16 cellular contexts compared by ENCODE assay signal in the genomic region with DNA sequence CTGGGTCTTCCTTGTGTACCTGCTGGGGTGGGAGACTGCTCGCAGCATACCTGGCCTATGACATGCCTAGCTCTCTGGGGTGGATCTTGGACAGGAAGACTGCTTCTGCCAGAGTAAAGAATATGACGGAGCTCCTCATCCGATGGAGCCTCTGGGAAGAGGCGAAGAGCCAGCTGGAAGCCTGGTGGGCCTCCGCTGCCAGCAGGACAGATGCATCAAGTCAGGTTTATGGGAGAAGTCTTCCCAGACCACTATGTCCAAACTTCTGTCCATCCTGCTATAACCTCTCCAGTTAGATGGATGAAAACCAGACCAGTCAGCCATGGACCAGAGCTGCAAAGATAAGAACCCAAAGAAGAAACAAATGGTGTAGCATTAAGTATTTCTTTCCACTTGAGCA. TPM values are rescaled to one million over a fixed set of nuclear protein-coding genes. Genes with fewer than 3 reads are reported as not detected.
"Had no signal": no experiment of that assay in that cellular context is flagged by ENCODE, and none has a peak within 500 bp of the region (broad histone marks: within the 10 kb centered on the region; RNA-seq: fewer than 3 reads in every experiment).

No MANE protein-coding gene starts in this region.

- H3K9me3 ChIP-seq: lower lobe of right lung, thoracic aorta, upper lobe of right lung had no signal

- H3K9me3 Mint-ChIP-seq: activated CD4-positive, alpha-beta memory T cell treated with anti-CD3 and anti-CD28 coated beads, Interleukin-2, amount 10 ng/mL, durations not matched to agents 7 days and 5 days; T-helper 2 cell treated with Interferon-gamma antibody and Interleukin-4, amounts not matched to agents 5 μg/mL and 100 μg/mL, for 36 hours had no signal

- H3K27ac Mint-ChIP-seq: activated B cell treated with CpG ODN at 0.5 μM for 24 hours; activated CD4-positive, alpha-beta memory T cell treated with anti-CD3 and anti-CD28 coated beads, Interleukin-2, amount 10 ng/mL, durations not matched to agents 7 days and 5 days; activated CD8-positive, alpha-beta memory T cell treated with anti-CD3 and anti-CD28 coated beads, Interleukin-2, amount 10 ng/mL, durations not matched to agents 7 days and 5 days; activated naive CD4-positive, alpha-beta T cell treated with anti-CD3 and anti-CD28 coated beads for 36 hours; activated T-helper 17 cell treated with anti-CD3 and anti-CD28 coated beads, Interleukin-2, amount 50 U/mL, for 72 hours; natural killer cell treated with Interleukin-12 subunit alpha and Interleukin-12 subunit beta and Interleukin-15 and Interleukin-18, amount 100 ng/mL, for 72 hours; stimulated activated memory B cell treated with anti-CD40 and anti-IgM and Interleukin-4, amounts not matched to agents 10 μg/mL and 1 μg/mL and 100 μg/mL, for 72 hours; T-helper 2 cell treated with Interferon-gamma antibody and Interleukin-4, amounts not matched to agents 5 μg/mL and 100 μg/mL, for 36 hours had no signal

- H3K4me3 ChIP-seq: lower lobe of right lung, spleen, thoracic aorta, upper lobe of right lung had no signal

- ATAC-seq: activated CD8-positive, alpha-beta memory T cell treated with anti-CD3 and anti-CD28 coated beads, Interleukin-2, amount 10 ng/mL, durations not matched to agents 7 days and 5 days; activated T-helper 17 cell treated with anti-CD3 and anti-CD28 coated beads, Interleukin-2, amount 50 U/mL, for 72 hours; natural killer cell treated with Interleukin-12 subunit alpha and Interleukin-12 subunit beta and Interleukin-15 and Interleukin-18, amount 100 ng/mL, for 72 hours; stimulated activated memory B cell treated with anti-CD40 and anti-IgM and Interleukin-4, amounts not matched to agents 10 μg/mL and 1 μg/mL and 100 μg/mL, for 72 hours; upper lobe of right lung had no signal

- H3K27me3 Mint-ChIP-seq: activated B cell treated with CpG ODN at 0.5 μM for 24 hours; activated CD4-positive, alpha-beta memory T cell treated with anti-CD3 and anti-CD28 coated beads, Interleukin-2, amount 10 ng/mL, durations not matched to agents 7 days and 5 days; activated CD8-positive, alpha-beta memory T cell treated with anti-CD3 and anti-CD28 coated beads, Interleukin-2, amount 10 ng/mL, durations not matched to agents 7 days and 5 days; stimulated activated memory B cell treated with anti-CD40 and anti-IgM and Interleukin-4, amounts not matched to agents 10 μg/mL and 1 μg/mL and 100 μg/mL, for 72 hours had no signal

- H3K4me3 Mint-ChIP-seq: activated B cell treated with CpG ODN at 0.5 μM for 24 hours; activated CD4-positive, alpha-beta memory T cell treated with anti-CD3 and anti-CD28 coated beads, Interleukin-2, amount 10 ng/mL, durations not matched to agents 7 days and 5 days; activated CD8-positive, alpha-beta memory T cell treated with anti-CD3 and anti-CD28 coated beads, Interleukin-2, amount 10 ng/mL, durations not matched to agents 7 days and 5 days; activated naive CD4-positive, alpha-beta T cell treated with anti-CD3 and anti-CD28 coated beads for 36 hours; activated T-helper 17 cell treated with anti-CD3 and anti-CD28 coated beads, Interleukin-2, amount 50 U/mL, for 72 hours; natural killer cell treated with Interleukin-12 subunit alpha and Interleukin-12 subunit beta and Interleukin-15 and Interleukin-18, amount 100 ng/mL, for 72 hours; stimulated activated memory B cell treated with anti-CD40 and anti-IgM and Interleukin-4, amounts not matched to agents 10 μg/mL and 1 μg/mL and 100 μg/mL, for 72 hours; T-helper 2 cell treated with Interferon-gamma antibody and Interleukin-4, amounts not matched to agents 5 μg/mL and 100 μg/mL, for 36 hours had no signal

- H3K4me1 ChIP-seq: spleen had no signal

- H3K36me3 ChIP-seq: lower lobe of right lung, spleen, thoracic aorta, upper lobe of right lung had no signal

- H3K36me3 Mint-ChIP-seq: activated CD8-positive, alpha-beta memory T cell treated with anti-CD3 and anti-CD28 coated beads, Interleukin-2, amount 10 ng/mL, durations not matched to agents 7 days and 5 days; natural killer cell treated with Interleukin-12 subunit alpha and Interleukin-12 subunit beta and Interleukin-15 and Interleukin-18, amount 100 ng/mL, for 72 hours; stimulated activated memory B cell treated with anti-CD40 and anti-IgM and Interleukin-4, amounts not matched to agents 10 μg/mL and 1 μg/mL and 100 μg/mL, for 72 hours had no signal

- H3K27ac ChIP-seq: lower lobe of right lung, upper lobe of right lung had no signal

- H3K27me3 ChIP-seq: spleen, upper lobe of right lung had no signal

- H3K4me1 Mint-ChIP-seq: activated B cell treated with CpG ODN at 0.5 μM for 24 hours; activated CD4-positive, alpha-beta memory T cell treated with anti-CD3 and anti-CD28 coated beads, Interleukin-2, amount 10 ng/mL, durations not matched to agents 7 days and 5 days; activated CD8-positive, alpha-beta memory T cell treated with anti-CD3 and anti-CD28 coated beads, Interleukin-2, amount 10 ng/mL, durations not matched to agents 7 days and 5 days; activated T-helper 17 cell treated with anti-CD3 and anti-CD28 coated beads, Interleukin-2, amount 50 U/mL, for 72 hours; stimulated activated memory B cell treated with anti-CD40 and anti-IgM and Interleukin-4, amounts not matched to agents 10 μg/mL and 1 μg/mL and 100 μg/mL, for 72 hours had no signal

- DNase-seq: activated B cell treated with CpG ODN at 0.5 μM for 24 hours; activated CD4-positive, alpha-beta memory T cell treated with anti-CD3 and anti-CD28 coated beads, Interleukin-2, amount 10 ng/mL, durations not matched to agents 7 days and 5 days; activated CD4-positive, alpha-beta T cell treated with anti-CD3 and anti-CD28 coated beads for 48 hours; activated CD8-positive, alpha-beta memory T cell treated with anti-CD3 and anti-CD28 coated beads, Interleukin-2, amount 10 ng/mL, durations not matched to agents 7 days and 5 days; activated naive CD4-positive, alpha-beta T cell treated with anti-CD3 and anti-CD28 coated beads for 36 hours; effector CD4-positive, alpha-beta T cell; lower lobe of right lung; spleen; stimulated activated CD4-positive, alpha-beta T cell treated with anti-CD3 and anti-CD28 coated beads, Interleukin-4, amount 100 ng/mL, for 4 hours; upper lobe of right lung had no signal

RNA-seq across cellular contexts. Expression of a gene that starts 27.7 kb away (rescaled TPM):
- total RNA-seq: activated B cell treated with CpG ODN at 0.5 μM for 24 hours; activated CD4-positive, alpha-beta memory T cell treated with anti-CD3 and anti-CD28 coated beads, Interleukin-2, amount 10 ng/mL, durations not matched to agents 7 days and 5 days; activated CD8-positive, alpha-beta memory T cell treated with anti-CD3 and anti-CD28 coated beads, Interleukin-2, amount 10 ng/mL, durations not matched to agents 7 days and 5 days; activated naive CD4-positive, alpha-beta T cell treated with anti-CD3 and anti-CD28 coated beads for 36 hours; activated T-helper 17 cell treated with anti-CD3 and anti-CD28 coated beads, Interleukin-2, amount 50 U/mL, for 72 hours; natural killer cell treated with Interleukin-12 subunit alpha and Interleukin-12 subunit beta and Interleukin-15 and Interleukin-18, amount 100 ng/mL, for 72 hours; pulmonary artery endothelial cell had no signal
